Comparison of ENCODE assay signal across 9 cellular contexts in the genomic region with DNA sequence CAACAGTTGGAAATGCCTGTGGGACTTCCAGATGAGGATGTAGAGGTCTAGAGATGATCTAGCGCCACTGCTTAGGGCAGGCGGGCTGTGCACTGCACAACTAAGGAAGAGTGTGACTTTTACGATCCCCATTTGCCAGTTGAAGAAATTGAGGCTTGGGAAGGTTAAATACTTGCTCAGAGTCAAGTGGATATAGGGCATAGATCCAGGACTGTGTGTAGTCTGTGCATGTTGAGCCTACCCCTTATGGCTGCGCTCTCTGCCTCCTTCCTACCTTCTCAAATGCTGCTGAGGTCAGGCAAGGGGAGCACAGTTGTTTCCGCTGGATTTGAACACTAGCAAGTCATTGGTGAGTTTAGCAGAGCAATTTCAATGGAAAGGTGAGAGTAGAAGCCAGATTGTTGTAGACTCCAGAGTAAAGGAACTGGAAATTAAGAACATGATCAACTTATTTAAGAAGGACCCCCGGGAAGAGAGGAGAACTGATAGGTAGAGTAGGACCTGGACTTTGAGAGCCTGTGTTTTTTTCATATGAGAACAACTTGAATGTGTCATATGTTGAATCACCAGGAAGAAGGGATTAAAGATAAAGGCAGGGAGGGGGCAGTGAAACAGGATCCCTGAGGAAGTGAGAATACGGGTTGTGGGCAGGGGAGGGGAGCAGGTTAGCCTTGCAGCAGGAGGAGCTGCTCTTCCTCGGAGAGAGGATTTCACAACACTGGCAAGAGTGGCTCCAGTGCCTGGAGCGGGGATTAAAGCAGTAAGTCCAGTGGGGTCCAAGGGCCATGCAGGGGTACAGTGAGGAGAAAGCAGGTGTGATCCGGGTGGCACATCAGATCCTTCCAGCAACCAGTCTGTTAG. TPM values are rescaled to one million over a fixed set of nuclear protein-coding genes. Genes with fewer than 3 reads are reported as not detected.
DNase-seq lines count a peak whose midpoint lies in the region; ATAC-seq and TF ChIP-seq lines count a peak whose summit lies in the region.
"Had no signal": no experiment of that assay in that cellular context is flagged by ENCODE, and none has a peak within 500 bp of the region (broad histone marks: within the 10 kb centered on the region; RNA-seq: fewer than 3 reads in every experiment).

No MANE protein-coding gene starts in this region.

- intact Hi-C loops in activated CD4-positive, alpha-beta T cell treated with anti-CD3 and anti-CD28 coated beads for 36 hours (cut with DNase I, micrococcal nuclease) = loop anchor here (5.0 to 10.0 kb wide), 4 partner anchors 32 to 782 kb away; partner anchors contain the start of genes DEGS1 (in 1 of the 2) and WDR26 (in 1 of the 2)
- intact Hi-C loops in PC-9 (cut with micrococcal nuclease; ENCODE audit: unreplicated experiment) = loop anchor here (1.0 kb wide), 2 partner anchors 24 to 61 kb away; no protein-coding TSS in a partner anchor

- no peaks in the 10 kb centered on the region for H4K20me1 ChIP-seq in PC-9 (ENCODE audit: insufficient read depth)

- BruUV-seq in PC-9 (replicated peaks; lab: Mats Ljungman, UMichigan) = TSS peak; percentile 73

- H3K36me3 Mint-ChIP-seq in activated CD4-positive, alpha-beta T cell treated with anti-CD3 and anti-CD28 coated beads for 36 hours (ENCODE audit: low read depth) = peaks cover 18% of the 10 kb centered on the region
- H3K36me3 Mint-ChIP-seq in endodermal cell (ENCODE audit: low read depth) = peaks cover 16% of the 10 kb centered on the region

- H2AFZ ChIP-seq in PC-9 = no peak overlapping the region

- CTCF ChIA-PET in activated CD4-positive, alpha-beta T cell treated with anti-CD3 and anti-CD28 coated beads for 36 hours (lab: Charles Lee) = interaction anchor here (2.3 kb wide), 1 partner anchor 34 kb away, joined by 7 read pairs; no protein-coding TSS in a partner anchor
- CTCF ChIA-PET in PC-9 (lab: Charles Lee) = no interaction called here

- no peak for DNase-seq in activated CD4-positive, alpha-beta T cell treated with anti-CD3 and anti-CD28 coated beads for 36 hours
- DNase-seq in activated CD4-positive, alpha-beta T cell treated with anti-CD3 and anti-CD28 coated beads for 1 hour = no peak
- DNase-seq in PC-9 = peak; percentile 89 to 97
- DNase-seq in endodermal cell = peak; percentile 80
- DNase-seq in renal cortical epithelial cell (ENCODE audit: low read depth) = peak; percentile 68
- DNase-seq in midbrain (lab: John Stamatoyannopoulos, UW) = no peak

- H3K27ac Mint-ChIP-seq in activated CD4-positive, alpha-beta T cell treated with anti-CD3 and anti-CD28 coated beads for 36 hours = peak overlapping the region; percentile 52
- no peak overlapping the region for H3K27ac Mint-ChIP-seq in endodermal cell

- no peaks in the 10 kb centered on the region for H3K27me3 Mint-ChIP-seq in activated CD4-positive, alpha-beta T cell treated with anti-CD3 and anti-CD28 coated beads for 36 hours
- peaks cover 36% of the 10 kb centered on the region for H3K27me3 Mint-ChIP-seq in endodermal cell (ENCODE audit: insufficient read depth)

- H3K9me3 ChIP-seq in PC-9 (ENCODE audit: insufficient read depth, low read depth) (no peaks in the 10 kb centered on the region), endodermal cell (ENCODE audit: control insufficient read depth, low read length) (no peaks in the 10 kb centered on the region)

- H3K4me3 Mint-ChIP-seq in activated CD4-positive, alpha-beta T cell treated with anti-CD3 and anti-CD28 coated beads for 36 hours = peak overlapping the region; percentile 4
- H3K4me3 Mint-ChIP-seq in endodermal cell = peak overlapping the region; percentile 7

- peak overlapping the region; percentile 92 for H3K27ac ChIP-seq in PC-9
- no peak overlapping the region for H3K27ac ChIP-seq in endodermal cell (ENCODE audit: low read depth, low read length)

- no peaks in the 10 kb centered on the region for H3K9me2 ChIP-seq in PC-9 (ENCODE audit: insufficient read depth)

- no peaks in the 10 kb centered on the region for H3K27me3 ChIP-seq in PC-9 (ENCODE audit: insufficient read depth, low read depth)
- no peaks in the 10 kb centered on the region for H3K27me3 ChIP-seq in endodermal cell (ENCODE audit: control insufficient read depth, insufficient read depth, low read length, poor library complexity, severe bottlenecking)

- H3K9me3 Mint-ChIP-seq in activated CD4-positive, alpha-beta T cell treated with anti-CD3 and anti-CD28 coated beads for 36 hours (ENCODE audit: low read depth) = no peaks in the 10 kb centered on the region
- no peaks in the 10 kb centered on the region for H3K9me3 Mint-ChIP-seq in endodermal cell

- H3K4me3 ChIP-seq in PC-9 (peak overlapping the region; percentile 79), endodermal cell (ENCODE audit: low read length) (peak overlapping the region; percentile 58)

- peaks cover 72% of the 10 kb centered on the region for H3F3A ChIP-seq in PC-9 (ENCODE audit: insufficient read depth, low read depth)

- 61 to 71% methylated on average over 8 to 10 of the region's 10 CpGs for WGBS in endodermal cell (ENCODE audit: insufficient coverage in 1 of 2, insufficient read length in 1 of 2), 2 experiments

- no peak for ATAC-seq in activated CD4-positive, alpha-beta T cell treated with anti-CD3 and anti-CD28 coated beads for 36 hours
- ATAC-seq in HG02642 (IDR thresholded peaks at IDR 0.05; ENCODE audit: poor library complexity, unreplicated experiment) = no peak
- no peak for ATAC-seq in GM18870 (IDR thresholded peaks at IDR 0.05; ENCODE audit: unreplicated experiment)

- H3K4me1 ChIP-seq in PC-9 (replicated peaks; ENCODE audit: insufficient read depth) (peaks cover 78% of the 10 kb centered on the region), endodermal cell (ENCODE audit: control insufficient read depth, insufficient read depth, low read length) (peaks cover 21% of the 10 kb centered on the region)

- H3K4me1 Mint-ChIP-seq in activated CD4-positive, alpha-beta T cell treated with anti-CD3 and anti-CD28 coated beads for 36 hours = peaks cover 68% of the 10 kb centered on the region
- peaks cover 48% of the 10 kb centered on the region for H3K4me1 Mint-ChIP-seq in endodermal cell

- H3K79me2 ChIP-seq in PC-9 (ENCODE audit: low read depth) = peaks cover 89% of the 10 kb centered on the region

- peak overlapping the region; percentile 91 for H3K4me2 ChIP-seq in PC-9

- H3K9ac ChIP-seq in endodermal cell (ENCODE audit: extremely low read depth, low read length, poor library complexity, severe bottlenecking) = no peak overlapping the region

- TF ChIP-seq CTCF in PC-9 (conservative IDR thresholded peaks at IDR 0.05) (no peak; the same call in 1 of the 2 replicates), endodermal cell (conservative IDR thresholded peaks at IDR 0.05) (no peak)

- peaks cover 37% of the 10 kb centered on the region for H3K36me3 ChIP-seq in PC-9 (ENCODE audit: low read depth)
- peaks cover 36% of the 10 kb centered on the region for H3K36me3 ChIP-seq in endodermal cell (ENCODE audit: control insufficient read depth, insufficient read depth, low read length)

- POLR2A ChIA-PET in activated CD4-positive, alpha-beta T cell treated with anti-CD3 and anti-CD28 coated beads for 36 hours (lab: Charles Lee) = no interaction called here
- POLR2A ChIA-PET in PC-9 (lab: Charles Lee; ENCODE audit: unreplicated experiment) = interaction anchor here (0.6 to 1.0 kb wide), 7 partner anchors 11 to 361 kb away, joined by 3 to 12 read pairs (median 5); no protein-coding TSS in a partner anchor

RNA-seq across cellular contexts. Expression of gene CAPN2, which starts 2.7 kb away (rescaled TPM):
- 10 to 100 TPM; 31.1 to 33.1 TPM for total RNA-seq in activated CD4-positive, alpha-beta T cell treated with anti-CD3 and anti-CD28 coated beads for 36 hours
- total RNA-seq in PC-9 (2021) (376 and 459 TPM in 2 replicates), endodermal cell (10 to 100 TPM; 49.2 to 49.7 TPM), renal cortical epithelial cell (300 and 425 TPM in 2 replicates)
- 71.5 TPM for polyA plus RNA-seq in endodermal cell (2013, experiment 1 of 2)
- polyA plus RNA-seq in endodermal cell (2013, experiment 2 of 2) = 75.9 TPM

RNA-seq across cellular contexts. Expression of gene CAPN8, which starts 49.6 kb away (rescaled TPM):
- not detected for total RNA-seq in activated CD4-positive, alpha-beta T cell treated with anti-CD3 and anti-CD28 coated beads for 36 hours
- total RNA-seq in PC-9 (2021) (85.6 and 94.7 TPM in 2 replicates), endodermal cell (under 1 TPM in 1 of 2 donors, not detected in 1; 0.44 TPM), renal cortical epithelial cell (0.05 TPM in 1 of 2 replicates, not detected in the other)
- polyA plus RNA-seq in endodermal cell (2013, experiment 1 of 2) = 0.64 TPM
- polyA plus RNA-seq in endodermal cell (2013, experiment 2 of 2) = not detected
- total RNA-seq: subcutaneous adipose tissue had no signal

Comparison
In these comparisons a context has a peak if more than half of its experiments do, and no peak if none do; other contexts are left out.
1. DNase-seq: peak in PC-9 (2 of 2), endodermal cell (single experiment) and renal cortical epithelial cell (single experiment); none in activated CD4-positive, alpha-beta T cell treated with anti-CD3 and anti-CD28 coated beads for 36 hours (single experiment), activated CD4-positive, alpha-beta T cell treated with anti-CD3 and anti-CD28 coated beads for 1 hour (single experiment) and midbrain (single experiment).
2. RNA of gene CAPN8, which starts 49.6 kb away (total RNA-seq): 85.6 to 94.7 TPM in PC-9; 0.44 TPM in endodermal cell, 0.05 TPM in renal cortical epithelial cell and not detected in activated CD4-positive, alpha-beta T cell treated with anti-CD3 and anti-CD28 coated beads for 36 hours; every median in the first group is over 10 times any median in the second.